In the genomic region with DNA sequence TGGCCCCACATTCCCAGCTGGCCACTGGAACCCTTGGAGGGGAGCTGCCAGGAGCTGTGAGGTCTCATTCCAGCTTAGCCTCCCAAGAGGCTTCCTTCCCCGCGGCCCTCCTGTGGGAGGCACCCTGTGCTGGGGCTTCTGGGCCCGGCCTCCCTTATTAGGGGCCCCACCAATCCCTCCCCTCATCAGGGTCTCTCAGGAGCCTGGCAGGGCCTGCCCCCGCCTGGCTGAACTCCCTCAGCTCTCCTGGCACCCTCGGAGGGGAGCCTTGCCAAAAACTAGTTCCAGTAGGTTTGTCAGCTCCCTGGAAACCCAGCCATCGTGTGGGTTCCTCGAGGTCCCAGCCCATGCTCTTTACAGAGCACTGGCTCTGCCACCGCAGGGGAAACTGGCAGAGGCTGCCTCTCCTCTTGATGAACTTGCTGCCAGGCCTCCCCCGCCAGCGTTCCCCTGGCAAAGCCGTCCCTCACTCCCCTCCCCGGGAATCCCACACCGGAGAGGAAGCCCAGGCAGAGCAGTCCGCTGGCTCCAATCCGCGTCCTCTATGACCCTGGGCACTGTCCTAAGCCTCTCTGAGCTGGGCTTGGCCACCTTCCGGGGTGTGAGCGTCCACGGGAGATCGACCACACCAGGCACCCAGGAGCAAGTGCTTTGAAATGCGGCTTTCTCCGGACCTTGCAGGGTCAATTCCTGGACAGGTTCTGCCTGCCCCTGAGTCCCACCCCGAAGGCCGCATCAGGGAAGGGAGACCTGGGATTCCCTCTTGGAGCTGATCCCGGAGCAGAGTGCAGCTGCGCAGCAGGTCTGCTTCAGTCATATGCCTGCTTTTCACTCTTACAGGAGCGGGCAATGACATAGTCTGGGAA, we compare ENCODE assay signal across 11 cellular contexts.
DNase-seq lines count a peak whose midpoint lies in the region; ATAC-seq, FAIRE-seq and TF ChIP-seq lines count a peak whose summit lies in the region.
"Had no signal": no experiment of that assay in that cellular context is flagged by ENCODE, and none has a peak within 500 bp of the region (broad histone marks: within the 10 kb centered on the region; RNA-seq: fewer than 3 reads in every experiment).

No MANE protein-coding gene starts in this region.

- H3K4me1 ChIP-seq in H1 (replicated peaks in 1 of 4; ENCODE audit: control insufficient read depth in 3 of 4, insufficient read depth in 4 of 4, low read length in 3 of 4) (peaks cover 0 to 20% (median 13%) of the 10 kb centered on the region in 4 experiments; a peak in 4 of 7 replicates), thyroid gland (peaks cover 31 to 41% of the 10 kb centered on the region in 2 donors)

- no peaks in the 10 kb centered on the region for H3K36me3 ChIP-seq in H1 (ENCODE audit: control insufficient read depth in 2 of 4, insufficient read depth in 4 of 4, low read length in 3 of 4)
- no peaks in the 10 kb centered on the region for H3K36me3 ChIP-seq in thyroid gland

- H3K4me2 ChIP-seq in H1 (ENCODE audit: insufficient read depth in 1 of 2, low read depth in 2 of 2, low read length in 2 of 2) = no peak overlapping the region; a peak in 1 of 4 replicates

- 0 out of 2 replicates have a peak overlapping the region, but pooled peaks have one; percentile 39 for H2AK5ac ChIP-seq in H1 (ENCODE audit: low read depth, low read length)

- no peak for TF ChIP-seq POLR2A in H1 (IDR thresholded peaks at IDR 0.05; ENCODE audit: control extremely low read depth in 1 of 2, low read depth in 2 of 2, low read length in 2 of 2)
- peak in 1 of 2 donors; percentile 58 for TF ChIP-seq POLR2A in thyroid gland (IDR thresholded peaks at IDR 0.05)

- TF ChIP-seq CTCF in H1 (IDR thresholded peaks at IDR 0.05; ENCODE audit: control extremely low read depth in 1 of 3, insufficient read depth in 1 of 3, low read depth in 1 of 3, low read length in 3 of 3) = no peak
- TF ChIP-seq CTCF in mesothelial cell of epicardium (IDR thresholded peaks at IDR 0.05; ENCODE audit: unreplicated experiment) = no peak
- no peak for TF ChIP-seq CTCF in thyroid gland (IDR thresholded peaks at IDR 0.05)

- H3K27me3 ChIP-seq in H1 (replicated peaks in 1 of 4; ENCODE audit: control insufficient read depth in 3 of 4, extremely low read depth in 1 of 4, insufficient read depth in 3 of 4, low read length in 3 of 4) (peaks cover 0 to 12% (median 8%) of the 10 kb centered on the region in 4 experiments; a peak in 4 of 7 replicates), thyroid gland (no peaks in the 10 kb centered on the region)

- H4K20me1 ChIP-seq in H1 (replicated peaks in 1 of 2; ENCODE audit: control insufficient read depth in 1 of 2, insufficient read depth in 2 of 2, low read length in 2 of 2) = peaks cover 0 to 8% of the 10 kb centered on the region in 2 experiments

- no peak for ATAC-seq in activated T-helper 17 cell treated with anti-CD3 and anti-CD28 coated beads, Interleukin-2, amount 50 U/mL, for 72 hours (replicated peaks)

- peaks cover 39% of the 10 kb centered on the region for H3K4me1 Mint-ChIP-seq in mesothelial cell of epicardium
- H3K4me1 Mint-ChIP-seq in activated T-helper 17 cell treated with anti-CD3 and anti-CD28 coated beads, Interleukin-2, amount 50 U/mL, for 72 hours = no peaks in the 10 kb centered on the region

- no peak for FAIRE-seq in H1 (lab: Jason Lieb, UNC)
- FAIRE-seq: HTR-8/SVneo had no signal

- 82% methylated on average over 25 of the region's 27 CpGs; no CpG with 5 or more reads in 1 of the 2 experiments for WGBS in H1 (ENCODE audit: extremely low coverage in 1 of 2, insufficient coverage in 1 of 2, insufficient read length in 1 of 2, insufficient replicate concordance in 2 of 2, low coverage in 1 of 2, low lambda C conversion rate in 2 of 2, missing lambda C conversion rate in 1 of 2), 2 experiments
- WGBS in thyroid gland, 2 donors = 29 to 36% methylated on average over 13 to 17 of the region's 27 CpGs

- CTCF ChIA-PET in H1 (lab: Charles Lee; ENCODE audit: partially characterized antibody) = interaction anchor here (0.7 to 12.6 kb wide), 17 partner anchors 9 to 193 kb away, joined by 3 to 112 read pairs (median 4); no protein-coding TSS in a partner anchor

- peak overlapping the region; percentile 48 for H3K18ac ChIP-seq in H1 (ENCODE audit: extremely low read depth, low read length)

- no peaks in the 10 kb centered on the region for H3K36me3 Mint-ChIP-seq in mesothelial cell of epicardium
- H3K36me3 Mint-ChIP-seq in activated T-helper 17 cell treated with anti-CD3 and anti-CD28 coated beads, Interleukin-2, amount 50 U/mL, for 72 hours (ENCODE audit: low read depth) = no peaks in the 10 kb centered on the region

- H3K79me2 ChIP-seq in H1 (ENCODE audit: control insufficient read depth in 1 of 2, insufficient read depth in 2 of 2, low read length in 2 of 2) = no peaks in the 10 kb centered on the region

- no peaks in the 10 kb centered on the region for H3K9me3 ChIP-seq in H1 (ENCODE audit: insufficient read depth in 2 of 2, low read depth in 1 of 2, low read length in 1 of 2)
- H3K9me3 ChIP-seq in thyroid gland = no peaks in the 10 kb centered on the region

- peak; percentile 49 for DNase-seq in activated CD8-positive, alpha-beta memory T cell treated with anti-CD3 and anti-CD28 coated beads for 24 hours
- DNase-seq in activated CD8-positive, alpha-beta memory T cell treated with anti-CD3 and anti-CD28 coated beads, Interleukin-2, amount 50 U/mL, for 4 hours = no peak
- DNase-seq in H1 (ENCODE audit: low read depth in 1 of 2, low spot score in 2 of 2) (peak in 1 of 2 experiments; percentile 51), mesothelial cell of epicardium (ENCODE audit: low spot score in 2 of 2, unreplicated experiment in 2 of 2) (peak in 1 of 2 experiments; percentile 34), thyroid gland (peak; percentile 97), NCI-H2107 (lab: John Stamatoyannopoulos, UW) (no peak), H4 (ENCODE audit: low spot score) (no peak)
- DNase-seq: NCI-H2029; stimulated activated naive CD4-positive, alpha-beta T cell treated with Interleukin-2 at 50 U/mL for 16 hours had no signal

- H2BK12ac ChIP-seq in H1 (ENCODE audit: low read depth, low read length) = no peak overlapping the region

- H3K27me3 Mint-ChIP-seq in mesothelial cell of epicardium (ENCODE audit: low read depth) = no peaks in the 10 kb centered on the region
- H3K27me3 Mint-ChIP-seq in activated T-helper 17 cell treated with anti-CD3 and anti-CD28 coated beads, Interleukin-2, amount 50 U/mL, for 72 hours = no peaks in the 10 kb centered on the region

- no peaks in the 10 kb centered on the region for H3K79me1 ChIP-seq in H1 (ENCODE audit: low read depth, low read length)

- H3K23me2 ChIP-seq in H1 (ENCODE audit: low read depth, low read length) = peaks cover 4% of the 10 kb centered on the region; the same call in 1 of the 2 replicates

- peak overlapping the region; percentile 47 for H3K27ac Mint-ChIP-seq in mesothelial cell of epicardium
- no peak overlapping the region for H3K27ac Mint-ChIP-seq in activated T-helper 17 cell treated with anti-CD3 and anti-CD28 coated beads, Interleukin-2, amount 50 U/mL, for 72 hours

- H3K4ac ChIP-seq in H1 (replicated peaks; ENCODE audit: insufficient read length, low read depth, low read length) = no peak overlapping the region

- no peak overlapping the region for H3K14ac ChIP-seq in H1 (ENCODE audit: insufficient read length)

- no peak overlapping the region for H4K8ac ChIP-seq in H1 (ENCODE audit: extremely low read depth, insufficient read depth, low read length)

- no peak overlapping the region for H4K5ac ChIP-seq in H1 (ENCODE audit: insufficient read length, low read depth, low read length)

- H2BK5ac ChIP-seq in H1 (ENCODE audit: low read depth, low read length) = no peak overlapping the region

- H3K56ac ChIP-seq in H1 (replicated peaks; ENCODE audit: insufficient read length, low read depth, low read length) = no peak overlapping the region

- no peak overlapping the region for H3K23ac ChIP-seq in H1 (ENCODE audit: insufficient read length)

- H3K9me3 Mint-ChIP-seq in mesothelial cell of epicardium = peaks cover 4% of the 10 kb centered on the region
- H3K9me3 Mint-ChIP-seq in activated T-helper 17 cell treated with anti-CD3 and anti-CD28 coated beads, Interleukin-2, amount 50 U/mL, for 72 hours = no peaks in the 10 kb centered on the region

- H3K4me3 Mint-ChIP-seq in mesothelial cell of epicardium = no peak overlapping the region
- no peak overlapping the region for H3K4me3 Mint-ChIP-seq in activated T-helper 17 cell treated with anti-CD3 and anti-CD28 coated beads, Interleukin-2, amount 50 U/mL, for 72 hours

- H2BK20ac ChIP-seq in H1 (ENCODE audit: low read length) = no peak overlapping the region

- no peak overlapping the region for H3K9ac ChIP-seq in H1 (replicated peaks in 1 of 4; ENCODE audit: extremely low read depth in 1 of 4, low read depth in 3 of 4, low read length in 3 of 4)

- H4K91ac ChIP-seq in H1 (replicated peaks; ENCODE audit: insufficient read length, low read length) = no peak overlapping the region

- TF ChIP-seq EP300 in H1 (IDR thresholded peaks at IDR 0.05; ENCODE audit: borderline replicate concordance in 1 of 2, low read depth in 2 of 2, low read length in 2 of 2) = no peak

- H2AFZ ChIP-seq in H1 (ENCODE audit: low read length) = no peak overlapping the region

- no peak overlapping the region for H2BK15ac ChIP-seq in H1 (ENCODE audit: low read length)

- H2BK120ac ChIP-seq in H1 (replicated peaks; ENCODE audit: low read depth, low read length) = no peak overlapping the region

- H3K4me3 ChIP-seq in H1 (ENCODE audit: extremely low read depth in 1 of 4, insufficient read depth in 2 of 4, low read depth in 3 of 4, low read length in 4 of 4) (no peak overlapping the region), thyroid gland (replicated peaks in 1 of 3) (no peak overlapping the region)

- H3K27ac ChIP-seq in H1 (ENCODE audit: low read depth, low read length) (no peak overlapping the region), thyroid gland (peak overlapping the region; percentile 82 to 93 (median 88))

- TF ChIP-seq RAD21 in H1 (IDR thresholded peaks at IDR 0.05 in 1 of 2, conservative IDR thresholded peaks at IDR 0.05 in 1 of 2; ENCODE audit: low read depth in 2 of 2, low read length in 2 of 2) = no peak

- POLR2A ChIA-PET in H1 (lab: Charles Lee; ENCODE audit: partially characterized antibody) = no interaction called here

- intact Hi-C loops in thyroid gland (cut with DNase I) = no loop called here

TF ChIP-seq in H1, 55 proteins besides CTCF, POLR2A, EP300 and RAD21:
- TF ChIP-seq EGR1 (IDR thresholded peaks at IDR 0.05; ENCODE audit: borderline replicate concordance, low read depth, low read length) (no peak), TAF7 (optimal IDR thresholded peaks at IDR 0.05; ENCODE audit: borderline replicate concordance, low read depth, low read length) (no peak), NRF1 (IDR thresholded peaks at IDR 0.05; ENCODE audit: low read depth, low read length) (no peak), HDAC2 (IDR thresholded peaks at IDR 0.05; ENCODE audit: borderline replicate concordance in 1 of 2, low read depth in 2 of 2, low read length in 2 of 2) (no peak)

Comparison
In these comparisons a context has a peak if more than half of its experiments do, and no peak if none do; other contexts are left out.
1. DNase-seq: peak in activated CD8-positive, alpha-beta memory T cell treated with anti-CD3 and anti-CD28 coated beads for 24 hours (single experiment) and thyroid gland (2 of 2); none in activated CD8-positive, alpha-beta memory T cell treated with anti-CD3 and anti-CD28 coated beads, Interleukin-2, amount 50 U/mL, for 4 hours (single experiment), NCI-H2107 (single experiment) and H4 (single experiment).